Comparison of ENCODE assay signal across 22 cellular contexts in genomic region chr1:198128528-198128927, GRCh38. TPM values are rescaled to one million over a fixed set of nuclear protein-coding genes. Genes with fewer than 3 reads are reported as not detected.
A peak's percentile ranks its signal among the peaks of the same experiment; 100 is the strongest.
DNase-seq lines count a peak whose midpoint lies in the region; ATAC-seq and TF ChIP-seq lines count a peak whose summit lies in the region.
"Had no signal": no experiment of that assay in that cellular context is flagged by ENCODE, and none has a peak within 500 bp of the region (broad histone marks: within the 10 kb centered on the region; RNA-seq: fewer than 3 reads in every experiment).

No MANE protein-coding gene starts in this region.

- no peaks in the 10 kb centered on the region for H3K27me3 Mint-ChIP-seq in Calu3 (ENCODE audit: unreplicated experiment)

- no TSS peak for BruUV-seq in Calu3 (replicated peaks; lab: Mats Ljungman, UMichigan)

- 85 to 87% methylated on average over 1 of the region's 1 CpG for WGBS in gastroesophageal sphincter (ENCODE audit: low coverage in 1 of 2), 2 donors

- no peak overlapping the region for H3K27ac ChIP-seq in gastroesophageal sphincter
- H3K27ac ChIP-seq in caudate nucleus (ENCODE audit: low read depth, low read length), result no peak overlapping the region
- H3K27ac ChIP-seq: BLaER1 treated with 17β-estradiol and CSF1 and Interleukin-3, amounts not matched to agents 10 nM and 100 nM had no signal

- CTCF ChIA-PET in Calu3 (lab: Charles Lee), result interaction anchor here (0.8 to 1.1 kb wide), 2 partner anchors 26 to 27 kb away, joined by 3 to 6 read pairs; no protein-coding TSS in a partner anchor

- no peak for TF ChIP-seq EP300 in gastroesophageal sphincter (IDR thresholded peaks at IDR 0.05)

- peaks cover 17% of the 10 kb centered on the region for H3K36me3 Mint-ChIP-seq in Calu3 (ENCODE audit: insufficient read depth, unreplicated experiment)
- H3K36me3 Mint-ChIP-seq: CD8-positive, alpha-beta T cell had no signal

- H3K27ac Mint-ChIP-seq in Calu3 (ENCODE audit: unreplicated experiment), result peak overlapping the region; percentile 66
- H3K27ac Mint-ChIP-seq: CD8-positive, alpha-beta T cell had no signal

- no peak for TF ChIP-seq POLR2A in gastroesophageal sphincter (IDR thresholded peaks at IDR 0.05)

- DNase-seq in Calu3 (no peak), HCEC 1CT (peak; percentile 27), amniotic epithelial cell (ENCODE audit: low read depth) (peak; percentile 29), foreskin melanocyte (peak; percentile 20), NCI-H1694 (lab: John Stamatoyannopoulos, UW) (no peak), caudate nucleus (lab: John Stamatoyannopoulos, UW) (no peak)
- DNase-seq: CD8-positive, alpha-beta T cell; DMS79; H9; KBM-7; NCI-H1105 treated with DMSO at 0.1 percent for 48 hours; NCI-H187; NCI-H2107; NCI-H510A; NCI-H82; OCI-M1; RPMI8226; SHP77 treated with DMSO at 0.1 percent for 48 hours had no signal

- intact Hi-C loops in Calu3 (cut with micrococcal nuclease; ENCODE audit: unreplicated experiment), result loop anchor here (10.0 kb wide), 1 partner anchor 134 kb away; no protein-coding TSS in a partner anchor

- no peak overlapping the region for H3K4me3 ChIP-seq in gastroesophageal sphincter
- H3K4me3 ChIP-seq: BLaER1 treated with 17β-estradiol and CSF1 and Interleukin-3, amounts not matched to agents 10 nM and 100 nM had no signal

- H3K9me3 ChIP-seq in gastroesophageal sphincter, result no peaks in the 10 kb centered on the region
- H3K9me3 ChIP-seq: BLaER1 treated with 17β-estradiol and CSF1 and Interleukin-3, amounts not matched to agents 10 nM and 100 nM had no signal

- H3K9me3 Mint-ChIP-seq in Calu3 (ENCODE audit: low read depth, unreplicated experiment), result peaks cover 3% of the 10 kb centered on the region
- H3K9me3 Mint-ChIP-seq: CD8-positive, alpha-beta T cell; H9 had no signal

- no peaks in the 10 kb centered on the region for H3K27me3 ChIP-seq in gastroesophageal sphincter
- H3K27me3 ChIP-seq: BLaER1 treated with 17β-estradiol and CSF1 and Interleukin-3, amounts not matched to agents 10 nM and 100 nM had no signal

- no peaks in the 10 kb centered on the region for H3K4me1 ChIP-seq in gastroesophageal sphincter

- TF ChIP-seq CTCF in Calu3 (IDR thresholded peaks at IDR 0.05; ENCODE audit: unreplicated experiment) (no peak), gastroesophageal sphincter (IDR thresholded peaks at IDR 0.05) (no peak)

- peaks cover 78% of the 10 kb centered on the region for H3K4me1 Mint-ChIP-seq in Calu3 (ENCODE audit: low read depth, unreplicated experiment)
- H3K4me1 Mint-ChIP-seq: H9 had no signal

- no peaks in the 10 kb centered on the region for H3K36me3 ChIP-seq in gastroesophageal sphincter
- H3K36me3 ChIP-seq: BLaER1 treated with 17β-estradiol and CSF1 and Interleukin-3, amounts not matched to agents 10 nM and 100 nM had no signal

- ATAC-seq in gastroesophageal sphincter (no peak), HG02759 (IDR thresholded peaks at IDR 0.05; ENCODE audit: unreplicated experiment) (no peak)
- ATAC-seq: CD8-positive, alpha-beta T cell; SK-N-SH treated with all-trans-retinoic acid at 6 μM for 48 hours had no signal

- no peak overlapping the region for H3K4me3 Mint-ChIP-seq in Calu3 (ENCODE audit: low read depth, unreplicated experiment)
- H3K4me3 Mint-ChIP-seq: CD8-positive, alpha-beta T cell; H9 had no signal

RNA-seq across cellular contexts. Expression of gene NEK7, which starts 28.3 kb away (rescaled TPM):
- total RNA-seq in Calu3 (2022) (136 and 145 TPM in 2 replicates), gastroesophageal sphincter (100 to 1,000 TPM; 114 to 250 (median 181) TPM)

Comparison
In these comparisons a context has a peak if more than half of its experiments do, and no peak if none do; other contexts are left out.
1. DNase-seq: peak in HCEC 1CT (single experiment), amniotic epithelial cell (single experiment) and foreskin melanocyte (single experiment); none in Calu3 (single experiment), NCI-H1694 (single experiment) and caudate nucleus (0 of 61).